In the genomic region with DNA sequence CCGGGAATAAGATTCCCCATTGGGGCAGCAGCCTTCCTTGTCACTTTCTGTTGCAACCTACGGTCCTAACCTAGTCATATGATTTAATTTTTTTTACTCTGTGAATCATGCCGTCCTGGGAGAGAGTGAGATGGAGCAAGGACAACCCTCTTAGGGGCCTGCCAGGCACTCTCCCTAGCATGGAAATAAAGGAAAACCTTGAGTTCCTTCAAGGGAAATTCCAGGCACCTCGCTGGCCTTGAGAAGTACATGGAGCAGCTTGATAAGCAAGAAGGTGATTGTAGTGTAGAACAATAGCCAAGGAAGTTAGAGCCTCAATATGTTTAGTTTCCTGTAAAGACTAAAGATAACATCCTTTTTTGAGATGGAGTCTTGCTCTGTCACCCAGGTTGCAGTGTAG, we compare ENCODE assay signal across 10 cellular contexts. TPM values are rescaled to one million over a fixed set of nuclear protein-coding genes. Genes with fewer than 3 reads are reported as not detected.
"Had no signal": no experiment of that assay in that cellular context is flagged by ENCODE, and none has a peak within 500 bp of the region (broad histone marks: within the 10 kb centered on the region; RNA-seq: fewer than 3 reads in every experiment).

No MANE protein-coding gene starts in this region.

RNA-seq across cellular contexts. Expression of a gene that starts 10.8 kb away (rescaled TPM):
- total RNA-seq: activated CD4-positive, alpha-beta memory T cell treated with anti-CD3 and anti-CD28 coated beads for 36 hours; activated CD4-positive, alpha-beta T cell treated with anti-CD3 and anti-CD28 coated beads for 36 hours; activated CD4-positive, alpha-beta T cell treated with anti-CD3 and anti-CD28 coated beads, Interleukin-2, amount 10 ng/mL, durations not matched to agents 24 days and 14 days; activated CD8-positive, alpha-beta memory T cell treated with anti-CD3 and anti-CD28 coated beads for 36 hours; activated CD8-positive, alpha-beta memory T cell treated with anti-CD3 and anti-CD28 coated beads, Interleukin-2, amount 10 ng/mL, durations not matched to agents 7 days and 5 days; activated CD8-positive, alpha-beta T cell treated with anti-CD3 and anti-CD28 coated beads, Interleukin-2, amount 10 ng/mL, durations not matched to agents 7 days and 5 days; activated naive CD4-positive, alpha-beta T cell treated with anti-CD3 and anti-CD28 coated beads for 36 hours; activated naive CD8-positive, alpha-beta T cell treated with anti-CD3 and anti-CD28 coated beads for 36 hours; activated T-helper 2 cell treated with anti-CD3 and anti-CD28 coated beads, Interferon-gamma antibody, Interleukin-2, Interleukin-4, amounts not matched to agents 10 μg/mL and 5 μg/mL and 100 μg/mL, durations not matched to agents 14 hours and 24 hours and 36 hours; chondrocyte had no signal
